ENCODE assay signal across 1 cellular context in genomic region chr5:58871648-58872242, GRCh38.
TF ChIP-seq lines count a peak whose summit lies in the region.

No MANE protein-coding gene starts in this region.

TF ChIP-seq in HepG2, 621 proteins besides CTCF, POLR2A, EP300 and RAD21 (continued from another document):
- TF ChIP-seq HNF1A (IDR thresholded peaks at IDR 0.05; ENCODE audit: low read depth) (no peak), HNF1A (CRISPR knock-in tag; IDR thresholded peaks at IDR 0.05; ENCODE audit: borderline replicate concordance) (no peak), CBX2 (IDR thresholded peaks at IDR 0.05; ENCODE audit: low read depth, low read length) (no peak), CBX2 (CRISPR knock-in tag; IDR thresholded peaks at IDR 0.05; ENCODE audit: low read depth) (no peak), BCL3 (CRISPR knock-in tag; IDR thresholded peaks at IDR 0.05) (no peak)
